ENCODE assay signal across 9 cellular contexts in the genomic region with DNA sequence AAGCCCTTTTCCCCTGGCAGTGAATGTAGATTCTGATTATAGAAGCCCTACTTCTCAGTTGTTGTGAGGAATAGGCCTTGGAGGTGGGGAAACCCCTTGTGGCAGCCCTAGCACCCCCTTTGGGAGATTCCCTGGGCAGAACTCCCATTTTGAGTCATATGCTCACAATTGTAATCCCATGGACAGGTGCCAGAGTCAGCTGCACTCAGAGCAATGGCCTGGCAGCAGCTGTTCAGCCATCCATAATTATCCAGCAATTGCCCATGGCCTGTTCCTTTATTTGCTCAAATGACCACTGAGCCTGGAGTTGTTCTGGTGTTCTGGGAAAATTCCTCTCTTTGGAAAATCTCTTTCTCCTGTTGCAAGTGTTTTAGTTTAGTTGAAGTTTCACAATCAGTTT.
DNase-seq lines count a peak whose midpoint lies in the region; ATAC-seq and TF ChIP-seq lines count a peak whose summit lies in the region.
"Had no signal": no experiment of that assay in that cellular context is flagged by ENCODE, and none has a peak within 500 bp of the region (broad histone marks: within the 10 kb centered on the region; RNA-seq: fewer than 3 reads in every experiment).

No MANE protein-coding gene starts in this region.

- TF ChIP-seq RAD21 in Ishikawa (IDR thresholded peaks at IDR 0.05; ENCODE audit: low read depth) = no peak

- H3K27me3 ChIP-seq in Caco-2 (replicated peaks; ENCODE audit: control insufficient read depth, insufficient read depth, low read length) = no peaks in the 10 kb centered on the region

- BruUV-seq in Caco-2 (replicated peaks; lab: Mats Ljungman, UMichigan) = no TSS peak

- no peak for TF ChIP-seq EP300 in Ishikawa (IDR thresholded peaks at IDR 0.05; ENCODE audit: borderline replicate concordance)

- H3K4me3 ChIP-seq in Caco-2 (ENCODE audit: low read depth, low read length) (no peak overlapping the region), astrocyte of the spinal cord (ENCODE audit: low read depth, low read length) (no peak overlapping the region)

- H3K36me3 ChIP-seq in Caco-2 (ENCODE audit: control insufficient read depth, insufficient read depth, low read length) = no peaks in the 10 kb centered on the region

- CTCF ChIA-PET in Caco-2 (lab: Charles Lee) (no interaction called here), WTC11 (lab: Charles Lee) (interaction anchor here (1.2 kb wide), 1 partner anchor 108 kb away, joined by 3 read pairs; no protein-coding TSS in a partner anchor)
- CTCF ChIA-PET in activated CD4-positive, alpha-beta T cell treated with anti-CD3 and anti-CD28 coated beads, Interleukin-2, amount 10 ng/mL, durations not matched to agents 7 days and 5 days (lab: Charles Lee) = no interaction called here

- in situ Hi-C loops in astrocyte of the spinal cord (cut with HindIII; ENCODE audit: low sequenced_read_pairs) (no loop called here), KBM-7 (cut with MboI; ENCODE audit: low pct_unique_long_range_greater_than_20kb, low sequenced_read_pairs) (no loop called here)

- H3K4me1 Mint-ChIP-seq in Caco-2 (ENCODE audit: low read depth, unreplicated experiment) (peaks cover 14% of the 10 kb centered on the region), WTC11 (no peaks in the 10 kb centered on the region)
- peaks cover 32% of the 10 kb centered on the region for H3K4me1 Mint-ChIP-seq in stimulated activated memory B cell treated with anti-CD40 and anti-IgM and Interleukin-4, amounts not matched to agents 10 μg/mL and 1 μg/mL and 100 μg/mL, for 72 hours
- no peaks in the 10 kb centered on the region for H3K4me1 Mint-ChIP-seq in activated CD4-positive, alpha-beta T cell treated with anti-CD3 and anti-CD28 coated beads, Interleukin-2, amount 10 ng/mL, durations not matched to agents 7 days and 5 days

- H3K9me3 ChIP-seq in Caco-2 = no peaks in the 10 kb centered on the region

- H3K36me3 Mint-ChIP-seq in Caco-2 (ENCODE audit: insufficient read depth, unreplicated experiment) (peaks cover 25% of the 10 kb centered on the region), WTC11 (no peaks in the 10 kb centered on the region; the same call in 1 of the 2 replicates)
- peaks cover 30% of the 10 kb centered on the region for H3K36me3 Mint-ChIP-seq in stimulated activated memory B cell treated with anti-CD40 and anti-IgM and Interleukin-4, amounts not matched to agents 10 μg/mL and 1 μg/mL and 100 μg/mL, for 72 hours
- peaks cover 10% of the 10 kb centered on the region for H3K36me3 Mint-ChIP-seq in activated CD4-positive, alpha-beta T cell treated with anti-CD3 and anti-CD28 coated beads, Interleukin-2, amount 10 ng/mL, durations not matched to agents 7 days and 5 days (ENCODE audit: low read depth)

- TF ChIP-seq CTCF in Caco-2 (IDR thresholded peaks at IDR 0.05; ENCODE audit: insufficient read depth in 1 of 2, low read depth in 1 of 2, low read length in 1 of 2, severe bottlenecking in 1 of 2, unreplicated experiment in 1 of 2) (no peak), astrocyte of the spinal cord (IDR thresholded peaks at IDR 0.05; ENCODE audit: low read depth, low read length) (no peak), WTC11 (IDR thresholded peaks at IDR 0.05) (no peak)

- no peak for ATAC-seq in stimulated activated memory B cell treated with anti-CD40 and anti-IgM and Interleukin-4, amounts not matched to agents 10 μg/mL and 1 μg/mL and 100 μg/mL, for 72 hours
- ATAC-seq in WTC11 = no peak

- DNase-seq in Caco-2 = no peak
- DNase-seq in astrocyte of the spinal cord (ENCODE audit: low read depth, low spot score) = peak; percentile 86
- peak; percentile 92 for DNase-seq in inferior parietal cortex (ENCODE audit: extremely low spot score)
- no peak for DNase-seq in activated CD4-positive, alpha-beta T cell treated with anti-CD3 and anti-CD28 coated beads, Interleukin-2, amount 10 ng/mL, durations not matched to agents 7 days and 5 days
- no peak for DNase-seq in WTC11 (ENCODE audit: low spot score)
- DNase-seq in KBM-7 = no peak

- H3K9me3 Mint-ChIP-seq in Caco-2 (ENCODE audit: unreplicated experiment) = no peaks in the 10 kb centered on the region
- no peaks in the 10 kb centered on the region for H3K9me3 Mint-ChIP-seq in stimulated activated memory B cell treated with anti-CD40 and anti-IgM and Interleukin-4, amounts not matched to agents 10 μg/mL and 1 μg/mL and 100 μg/mL, for 72 hours
- H3K9me3 Mint-ChIP-seq in activated CD4-positive, alpha-beta T cell treated with anti-CD3 and anti-CD28 coated beads, Interleukin-2, amount 10 ng/mL, durations not matched to agents 7 days and 5 days = peaks cover 3% of the 10 kb centered on the region
- H3K9me3 Mint-ChIP-seq in WTC11 = peaks cover 3% of the 10 kb centered on the region; the same call in 1 of the 2 replicates
- H3K9me3 Mint-ChIP-seq: activated naive CD4-positive, alpha-beta T cell treated with anti-CD3 and anti-CD28 coated beads, Interleukin-2, amount 50 U/mL, for 72 hours had no signal

- H3K4me1 ChIP-seq in Caco-2 = peaks cover 11% of the 10 kb centered on the region

- peak overlapping the region; percentile 67 for H3K27ac Mint-ChIP-seq in Caco-2 (ENCODE audit: unreplicated experiment)
- H3K27ac Mint-ChIP-seq in stimulated activated memory B cell treated with anti-CD40 and anti-IgM and Interleukin-4, amounts not matched to agents 10 μg/mL and 1 μg/mL and 100 μg/mL, for 72 hours = peak overlapping the region; percentile 3
- H3K27ac Mint-ChIP-seq in activated CD4-positive, alpha-beta T cell treated with anti-CD3 and anti-CD28 coated beads, Interleukin-2, amount 10 ng/mL, durations not matched to agents 7 days and 5 days = no peak overlapping the region
- no peak overlapping the region; the same call in 1 of the 2 replicates for H3K27ac Mint-ChIP-seq in WTC11

- H3K4me3 Mint-ChIP-seq in Caco-2 (ENCODE audit: unreplicated experiment) (no peak overlapping the region), WTC11 (no peak overlapping the region)
- no peak overlapping the region for H3K4me3 Mint-ChIP-seq in stimulated activated memory B cell treated with anti-CD40 and anti-IgM and Interleukin-4, amounts not matched to agents 10 μg/mL and 1 μg/mL and 100 μg/mL, for 72 hours
- H3K4me3 Mint-ChIP-seq in activated CD4-positive, alpha-beta T cell treated with anti-CD3 and anti-CD28 coated beads, Interleukin-2, amount 10 ng/mL, durations not matched to agents 7 days and 5 days = no peak overlapping the region

- H3K27me3 Mint-ChIP-seq in Caco-2 (ENCODE audit: insufficient read depth, unreplicated experiment) (no peaks in the 10 kb centered on the region), WTC11 (ENCODE audit: low read depth) (no peaks in the 10 kb centered on the region)
- no peaks in the 10 kb centered on the region for H3K27me3 Mint-ChIP-seq in stimulated activated memory B cell treated with anti-CD40 and anti-IgM and Interleukin-4, amounts not matched to agents 10 μg/mL and 1 μg/mL and 100 μg/mL, for 72 hours
- H3K27me3 Mint-ChIP-seq in activated CD4-positive, alpha-beta T cell treated with anti-CD3 and anti-CD28 coated beads, Interleukin-2, amount 10 ng/mL, durations not matched to agents 7 days and 5 days = no peaks in the 10 kb centered on the region

- POLR2A ChIA-PET in Caco-2 (lab: Charles Lee) (no interaction called here), WTC11 (lab: Charles Lee) (no interaction called here)
- POLR2A ChIA-PET in activated CD4-positive, alpha-beta T cell treated with anti-CD3 and anti-CD28 coated beads, Interleukin-2, amount 10 ng/mL, durations not matched to agents 7 days and 5 days (lab: Charles Lee) = no interaction called here

- intact Hi-C loops in Caco-2 (cut with micrococcal nuclease; ENCODE audit: unreplicated experiment) = no loop called here

TF ChIP-seq in Ishikawa, 13 proteins besides CTCF, POLR2A, EP300 and RAD21 (continues in another document):
- peak; percentile 20; the same call in 1 of the 2 replicates for TF ChIP-seq MAX (IDR thresholded peaks at IDR 0.05)
- TF ChIP-seq TAF1 (IDR thresholded peaks at IDR 0.05; ENCODE audit: low read depth) = no peak
- no peak for TF ChIP-seq EGR1 (IDR thresholded peaks at IDR 0.05)
- peak; percentile 80 for TF ChIP-seq NFIC (IDR thresholded peaks at IDR 0.05)

TF ChIP-seq in WTC11, 78 proteins besides CTCF, POLR2A, EP300 and RAD21 (continues in another document):
- TF ChIP-seq TP53 (CRISPR knock-in tag; IDR thresholded peaks at IDR 0.05) (no peak), ZBTB21 (CRISPR knock-in tag; IDR thresholded peaks at IDR 0.05; ENCODE audit: borderline replicate concordance) (no peak), ZBTB43 (CRISPR knock-in tag; IDR thresholded peaks at IDR 0.05) (no peak), NFYB (CRISPR knock-in tag; conservative IDR thresholded peaks at IDR 0.05; ENCODE audit: low read depth) (no peak), ZNF121 (CRISPR knock-in tag; IDR thresholded peaks at IDR 0.05) (no peak), NFATC4 (CRISPR knock-in tag; IDR thresholded peaks at IDR 0.05) (no peak), ZNF416 (CRISPR knock-in tag; IDR thresholded peaks at IDR 0.05) (no peak), ATF1 (CRISPR knock-in tag; IDR thresholded peaks at IDR 0.05) (no peak), NFE2L1 (CRISPR knock-in tag; IDR thresholded peaks at IDR 0.05) (no peak)
- TF ChIP-seq, protein P1, sequence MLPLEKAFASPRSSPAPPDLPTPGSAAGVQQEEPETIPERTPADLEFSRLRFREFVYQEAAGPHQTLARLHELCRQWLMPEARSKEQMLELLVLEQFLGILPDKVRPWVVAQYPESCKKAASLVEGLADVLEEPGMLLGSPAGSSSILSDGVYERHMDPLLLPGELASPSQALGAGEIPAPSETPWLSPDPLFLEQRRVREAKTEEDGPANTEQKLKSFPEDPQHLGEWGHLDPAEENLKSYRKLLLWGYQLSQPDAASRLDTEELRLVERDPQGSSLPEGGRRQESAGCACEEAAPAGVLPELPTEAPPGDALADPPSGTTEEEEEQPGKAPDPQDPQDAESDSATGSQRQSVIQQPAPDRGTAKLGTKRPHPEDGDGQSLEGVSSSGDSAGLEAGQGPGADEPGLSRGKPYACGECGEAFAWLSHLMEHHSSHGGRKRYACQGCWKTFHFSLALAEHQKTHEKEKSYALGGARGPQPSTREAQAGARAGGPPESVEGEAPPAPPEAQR (CRISPR knock-in tag; IDR thresholded peaks at IDR 0.05) = no peak

Comparison
In these comparisons a context has a peak if more than half of its experiments do, and no peak if none do; other contexts are left out.
1. DNase-seq: peak in astrocyte of the spinal cord (single experiment) and inferior parietal cortex (single experiment); none in Caco-2 (0 of 2), activated CD4-positive, alpha-beta T cell treated with anti-CD3 and anti-CD28 coated beads, Interleukin-2, amount 10 ng/mL, durations not matched to agents 7 days and 5 days (single experiment), WTC11 (single experiment) and KBM-7 (single experiment).
2. H3K27ac Mint-ChIP-seq: peak in Caco-2 (single experiment) and stimulated activated memory B cell treated with anti-CD40 and anti-IgM and Interleukin-4, amounts not matched to agents 10 μg/mL and 1 μg/mL and 100 μg/mL, for 72 hours (single experiment); none in activated CD4-positive, alpha-beta T cell treated with anti-CD3 and anti-CD28 coated beads, Interleukin-2, amount 10 ng/mL, durations not matched to agents 7 days and 5 days (single experiment) and WTC11 (single experiment).